Comparison of ENCODE assay signal across 8 cellular contexts in the genomic region with DNA sequence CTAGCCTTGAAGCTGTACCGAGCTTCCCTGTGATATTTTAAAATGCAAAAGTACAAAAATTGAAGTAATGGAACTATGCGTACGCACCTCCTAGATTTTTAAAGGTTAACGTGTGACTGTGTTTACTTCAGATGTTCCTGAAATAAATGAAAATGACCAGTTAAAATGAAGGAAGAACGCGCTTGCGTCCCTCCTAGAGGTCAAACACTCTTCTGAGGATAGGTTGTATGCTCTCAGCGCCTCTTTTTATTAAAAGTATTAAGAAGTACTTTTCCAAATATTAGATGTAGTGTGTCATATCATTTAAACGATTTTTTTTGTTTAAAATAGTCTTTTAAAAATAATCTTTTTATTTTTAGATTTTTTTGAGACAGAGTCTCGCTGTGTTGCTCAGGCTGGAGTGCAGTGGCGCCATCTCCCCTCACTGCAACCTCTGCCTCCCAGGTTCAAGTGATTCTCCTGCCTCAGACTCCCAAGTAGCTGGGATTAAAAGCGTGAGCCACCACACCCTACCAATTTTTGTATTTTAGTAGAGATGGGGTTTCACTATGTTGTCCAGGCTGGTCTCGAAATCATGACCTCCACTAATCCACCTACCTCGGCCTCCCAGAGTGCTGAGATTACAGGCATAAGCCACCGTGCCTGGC. TPM values are rescaled to one million over a fixed set of nuclear protein-coding genes. Genes with fewer than 3 reads are reported as not detected.
DNase-seq lines count a peak whose midpoint lies in the region; ATAC-seq and TF ChIP-seq lines count a peak whose summit lies in the region.

No MANE protein-coding gene starts in this region.

- TF ChIP-seq CTCF in Panc1 (IDR thresholded peaks at IDR 0.05) (no peak), epithelial cell of esophagus (IDR thresholded peaks at IDR 0.05; ENCODE audit: insufficient read depth, low read depth, low read length, missing control alignments) (no peak), osteocyte (IDR thresholded peaks at IDR 0.05) (no peak)

- no peak for DNase-seq in activated CD4-positive, alpha-beta T cell treated with anti-CD3 and anti-CD28 coated beads, Interleukin-2, amount 10 ng/mL, durations not matched to agents 24 days and 14 days
- DNase-seq in activated CD4-positive, alpha-beta T cell treated with anti-CD3 and anti-CD28 coated beads for 4 hours: no peak
- DNase-seq in Panc1 (ENCODE audit: low read depth, low spot score) (peak; percentile 50), epithelial cell of esophagus (ENCODE audit: low read depth) (no peak), osteocyte (ENCODE audit: extremely low spot score, unreplicated experiment) (no peak), DMS 273 (lab: John Stamatoyannopoulos, UW; ENCODE audit: unreplicated experiment) (no peak), GF-D8 (lab: John Stamatoyannopoulos, UW) (no peak)

- H3K4me1 Mint-ChIP-seq in activated CD4-positive, alpha-beta T cell treated with anti-CD3 and anti-CD28 coated beads, Interleukin-2, amount 10 ng/mL, durations not matched to agents 24 days and 14 days: peaks cover 18% of the 10 kb centered on the region
- peaks cover 18% of the 10 kb centered on the region for H3K4me1 Mint-ChIP-seq in osteocyte (ENCODE audit: unreplicated experiment)

- peak; percentile 39 for ATAC-seq in Panc1
- no peak for ATAC-seq in HG03175 (IDR thresholded peaks at IDR 0.05; ENCODE audit: unreplicated experiment)

- in situ Hi-C loops in Panc1 (cut with HindIII; ENCODE audit: low pct_unique_long_range_greater_than_20kb, low sequenced_read_pairs): no loop called here

- H3K27ac Mint-ChIP-seq in activated CD4-positive, alpha-beta T cell treated with anti-CD3 and anti-CD28 coated beads, Interleukin-2, amount 10 ng/mL, durations not matched to agents 24 days and 14 days: peak overlapping the region; percentile 95
- H3K27ac Mint-ChIP-seq in osteocyte (ENCODE audit: unreplicated experiment): peak overlapping the region; percentile 96

- H3K27me3 Mint-ChIP-seq in activated CD4-positive, alpha-beta T cell treated with anti-CD3 and anti-CD28 coated beads, Interleukin-2, amount 10 ng/mL, durations not matched to agents 24 days and 14 days: no peaks in the 10 kb centered on the region
- H3K27me3 Mint-ChIP-seq in osteocyte (ENCODE audit: unreplicated experiment): no peaks in the 10 kb centered on the region

- no peaks in the 10 kb centered on the region for H3K36me3 ChIP-seq in Panc1 (ENCODE audit: control insufficient read depth, insufficient read depth, low read length)

- POLR2A ChIA-PET in Panc1 (lab: Charles Lee): interaction anchor here (0.6 to 1.2 kb wide), 2 partner anchors 21 to 27 kb away, joined by 4 to 10 read pairs; a partner anchor contains a TSS

- peak overlapping the region; percentile 98 for H3K4me3 Mint-ChIP-seq in activated CD4-positive, alpha-beta T cell treated with anti-CD3 and anti-CD28 coated beads, Interleukin-2, amount 10 ng/mL, durations not matched to agents 24 days and 14 days
- H3K4me3 Mint-ChIP-seq in osteocyte (ENCODE audit: unreplicated experiment): peak overlapping the region; percentile 93

- BruUV-seq in Panc1 (replicated peaks; lab: Mats Ljungman, UMichigan): no TSS peak

- peak overlapping the region; percentile 96 for H3K27ac ChIP-seq in Panc1 (ENCODE audit: low read length)

- H3K4me1 ChIP-seq in Panc1 (ENCODE audit: control insufficient read depth, insufficient read depth, low read length): peaks cover 12% of the 10 kb centered on the region

- H3K9me3 Mint-ChIP-seq in activated CD4-positive, alpha-beta T cell treated with anti-CD3 and anti-CD28 coated beads, Interleukin-2, amount 10 ng/mL, durations not matched to agents 24 days and 14 days: no peaks in the 10 kb centered on the region
- no peaks in the 10 kb centered on the region for H3K9me3 Mint-ChIP-seq in osteocyte (ENCODE audit: unreplicated experiment)

- H3K36me3 Mint-ChIP-seq in activated CD4-positive, alpha-beta T cell treated with anti-CD3 and anti-CD28 coated beads, Interleukin-2, amount 10 ng/mL, durations not matched to agents 24 days and 14 days (ENCODE audit: low read depth): peaks cover 9% of the 10 kb centered on the region
- peaks cover 1% of the 10 kb centered on the region for H3K36me3 Mint-ChIP-seq in osteocyte (ENCODE audit: unreplicated experiment)

- H3K4me3 ChIP-seq in Panc1 (ENCODE audit: low read depth in 2 of 2, low read length in 2 of 2): peak overlapping the region; percentile 60 to 82
- H3K4me3 ChIP-seq in epithelial cell of esophagus (ENCODE audit: low read length): peak overlapping the region; percentile 74

- no peaks in the 10 kb centered on the region for H3K9me3 ChIP-seq in Panc1 (ENCODE audit: control insufficient read depth, insufficient read depth, low read depth, low read length)

- no peaks in the 10 kb centered on the region for H3K27me3 ChIP-seq in Panc1 (ENCODE audit: control insufficient read depth, insufficient read depth, low read length)

- intact Hi-C loops in activated CD4-positive, alpha-beta T cell treated with anti-CD3 and anti-CD28 coated beads, Interleukin-2, amount 10 ng/mL, durations not matched to agents 24 days and 14 days (cut with micrococcal nuclease): loop anchor here (2.0 kb wide), 1 partner anchor 16 kb away; no protein-coding TSS in a partner anchor
- intact Hi-C loops in Panc1 (cut with micrococcal nuclease; ENCODE audit: unreplicated experiment): no loop called here

- CTCF ChIA-PET in Panc1 (lab: Charles Lee): interaction anchor here (0.6 to 2.3 kb wide), 3 partner anchors 9 to 23 kb away, joined by 4 to 12 read pairs (median 8); no protein-coding TSS in a partner anchor

RNA-seq across cellular contexts. Expression of a gene that starts 30.6 kb away (rescaled TPM):
- total RNA-seq in activated CD4-positive, alpha-beta T cell treated with anti-CD3 and anti-CD28 coated beads, Interleukin-2, amount 10 ng/mL, durations not matched to agents 24 days and 14 days: 23.0 and 24.5 TPM in 2 replicates
- total RNA-seq in Panc1 (2021; ENCODE audit: unreplicated experiment) (4.4 TPM), osteocyte (8.0 and 8.4 TPM in 2 replicates)
- polyA plus RNA-seq in Panc1 (2012; ENCODE audit: insufficient read length): 1.9 TPM
